In the genomic region with DNA sequence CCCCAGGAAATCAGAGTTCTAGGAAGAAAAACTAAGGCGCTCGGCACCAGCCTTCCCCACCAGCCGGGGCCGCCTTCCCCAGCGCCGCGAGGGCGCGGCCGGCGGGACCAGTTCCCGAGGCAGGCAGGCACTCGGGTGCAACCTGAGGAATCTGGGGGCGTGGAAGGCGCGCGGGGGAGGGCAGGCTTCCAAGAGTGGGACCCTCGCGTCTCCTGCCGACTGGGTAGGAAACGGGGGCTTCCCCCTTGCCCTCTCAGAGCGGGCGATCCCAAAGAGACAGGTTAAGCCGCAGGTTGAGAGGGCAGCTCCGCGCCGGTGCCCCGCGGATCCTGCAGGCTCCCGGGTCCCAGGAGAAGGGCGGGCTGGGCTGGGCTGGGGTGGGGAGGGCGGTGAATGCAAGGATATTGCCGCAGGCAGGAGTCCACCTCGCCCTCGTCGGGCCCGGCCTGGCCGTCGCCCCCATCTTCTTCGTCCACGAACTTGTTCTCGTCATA, we compare ENCODE assay signal across 1 cellular context.
TF ChIP-seq lines count a peak whose summit lies in the region.

No MANE protein-coding gene starts in this region.

TF ChIP-seq in HepG2, 621 proteins besides CTCF, POLR2A, EP300 and RAD21 (continues in another document):
- TF ChIP-seq NPAS2 (CRISPR knock-in tag; IDR thresholded peaks at IDR 0.05; ENCODE audit: borderline replicate concordance) (no peak), ZNF180 (CRISPR knock-in tag; IDR thresholded peaks at IDR 0.05; ENCODE audit: borderline replicate concordance, low read depth) (no peak), SRSF1 (optimal IDR thresholded peaks at IDR 0.05; ENCODE audit: low read depth, low read length) (no peak), PCBP1 (IDR thresholded peaks at IDR 0.05; ENCODE audit: borderline replicate concordance, low read depth, low read length) (no peak; the same call in 1 of the 2 replicates), GATAD2A (CRISPR knock-in tag; IDR thresholded peaks at IDR 0.05) (no peak), MEIS1 (CRISPR knock-in tag; IDR thresholded peaks at IDR 0.05; ENCODE audit: borderline replicate concordance) (no peak), ZFX (CRISPR knock-in tag; IDR thresholded peaks at IDR 0.05; ENCODE audit: low read depth) (no peak), KAT7 (CRISPR knock-in tag; IDR thresholded peaks at IDR 0.05; ENCODE audit: borderline replicate concordance) (no peak), ZNF792 (CRISPR knock-in tag; IDR thresholded peaks at IDR 0.05) (0 out of 2 replicates have a peak, but pooled peaks have one; percentile 13), TAF15 (IDR thresholded peaks at IDR 0.05; ENCODE audit: low read depth, low read length, poor library complexity, severe bottlenecking) (no peak), HDAC2 (CRISPR knock-in tag; IDR thresholded peaks at IDR 0.05) (no peak), NKX3-1 (CRISPR knock-in tag; IDR thresholded peaks at IDR 0.05) (0 out of 2 replicates have a peak, but pooled peaks have one; percentile 75), NFAT5 (CRISPR knock-in tag; IDR thresholded peaks at IDR 0.05) (peak; percentile 81), JDP2 (CRISPR knock-in tag; IDR thresholded peaks at IDR 0.05; ENCODE audit: borderline replicate concordance) (no peak), ZMAT5 (CRISPR knock-in tag; IDR thresholded peaks at IDR 0.05; ENCODE audit: borderline replicate concordance, low read depth) (no peak), ZNF552 (CRISPR knock-in tag; IDR thresholded peaks at IDR 0.05; ENCODE audit: borderline replicate concordance) (no peak), GABPB1 (CRISPR knock-in tag; IDR thresholded peaks at IDR 0.05) (no peak), ZFP62 (CRISPR knock-in tag; IDR thresholded peaks at IDR 0.05) (no peak), ZNF331 (CRISPR knock-in tag; IDR thresholded peaks at IDR 0.05) (no peak), CBFB (CRISPR knock-in tag; IDR thresholded peaks at IDR 0.05) (0 out of 2 replicates have a peak, but pooled peaks have one; percentile 1), HIVEP1 (CRISPR knock-in tag; IDR thresholded peaks at IDR 0.05) (no peak), ZNF652 (CRISPR knock-in tag; IDR thresholded peaks at IDR 0.05; ENCODE audit: borderline replicate concordance, low read depth) (no peak), ZNF547 (CRISPR knock-in tag; IDR thresholded peaks at IDR 0.05) (no peak; the same call in 1 of the 2 replicates), RXRB (CRISPR knock-in tag; IDR thresholded peaks at IDR 0.05; ENCODE audit: borderline replicate concordance) (no peak), HOXA7 (CRISPR knock-in tag; IDR thresholded peaks at IDR 0.05) (no peak), POGZ (CRISPR knock-in tag; IDR thresholded peaks at IDR 0.05) (no peak)
- TF ChIP-seq, protein P1, sequence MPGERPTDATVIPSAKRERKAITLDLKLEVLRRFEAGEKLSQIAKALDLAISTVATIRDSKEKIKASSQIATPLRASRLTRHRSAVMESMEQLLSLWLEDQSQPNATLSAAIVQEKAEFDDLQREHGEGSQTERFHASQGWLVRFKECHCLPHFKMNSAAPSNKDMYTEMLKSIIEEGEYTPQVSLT (CRISPR knock-in tag; IDR thresholded peaks at IDR 0.05; ENCODE audit: borderline replicate concordance, low read depth), result no peak
- TF ChIP-seq, protein P2, sequence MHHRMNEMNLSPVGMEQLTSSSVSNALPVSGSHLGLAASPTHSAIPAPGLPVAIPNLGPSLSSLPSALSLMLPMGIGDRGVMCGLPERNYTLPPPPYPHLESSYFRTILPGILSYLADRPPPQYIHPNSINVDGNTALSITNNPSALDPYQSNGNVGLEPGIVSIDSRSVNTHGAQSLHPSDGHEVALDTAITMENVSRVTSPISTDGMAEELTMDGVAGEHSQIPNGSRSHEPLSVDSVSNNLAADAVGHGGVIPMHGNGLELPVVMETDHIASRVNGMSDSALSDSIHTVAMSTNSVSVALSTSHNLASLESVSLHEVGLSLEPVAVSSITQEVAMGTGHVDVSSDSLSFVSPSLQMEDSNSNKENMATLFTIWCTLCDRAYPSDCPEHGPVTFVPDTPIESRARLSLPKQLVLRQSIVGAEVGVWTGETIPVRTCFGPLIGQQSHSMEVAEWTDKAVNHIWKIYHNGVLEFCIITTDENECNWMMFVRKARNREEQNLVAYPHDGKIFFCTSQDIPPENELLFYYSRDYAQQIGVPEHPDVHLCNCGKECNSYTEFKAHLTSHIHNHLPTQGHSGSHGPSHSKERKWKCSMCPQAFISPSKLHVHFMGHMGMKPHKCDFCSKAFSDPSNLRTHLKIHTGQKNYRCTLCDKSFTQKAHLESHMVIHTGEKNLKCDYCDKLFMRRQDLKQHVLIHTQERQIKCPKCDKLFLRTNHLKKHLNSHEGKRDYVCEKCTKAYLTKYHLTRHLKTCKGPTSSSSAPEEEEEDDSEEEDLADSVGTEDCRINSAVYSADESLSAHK (CRISPR knock-in tag; IDR thresholded peaks at IDR 0.05; ENCODE audit: borderline replicate concordance), result no peak
- TF ChIP-seq, protein P3, sequence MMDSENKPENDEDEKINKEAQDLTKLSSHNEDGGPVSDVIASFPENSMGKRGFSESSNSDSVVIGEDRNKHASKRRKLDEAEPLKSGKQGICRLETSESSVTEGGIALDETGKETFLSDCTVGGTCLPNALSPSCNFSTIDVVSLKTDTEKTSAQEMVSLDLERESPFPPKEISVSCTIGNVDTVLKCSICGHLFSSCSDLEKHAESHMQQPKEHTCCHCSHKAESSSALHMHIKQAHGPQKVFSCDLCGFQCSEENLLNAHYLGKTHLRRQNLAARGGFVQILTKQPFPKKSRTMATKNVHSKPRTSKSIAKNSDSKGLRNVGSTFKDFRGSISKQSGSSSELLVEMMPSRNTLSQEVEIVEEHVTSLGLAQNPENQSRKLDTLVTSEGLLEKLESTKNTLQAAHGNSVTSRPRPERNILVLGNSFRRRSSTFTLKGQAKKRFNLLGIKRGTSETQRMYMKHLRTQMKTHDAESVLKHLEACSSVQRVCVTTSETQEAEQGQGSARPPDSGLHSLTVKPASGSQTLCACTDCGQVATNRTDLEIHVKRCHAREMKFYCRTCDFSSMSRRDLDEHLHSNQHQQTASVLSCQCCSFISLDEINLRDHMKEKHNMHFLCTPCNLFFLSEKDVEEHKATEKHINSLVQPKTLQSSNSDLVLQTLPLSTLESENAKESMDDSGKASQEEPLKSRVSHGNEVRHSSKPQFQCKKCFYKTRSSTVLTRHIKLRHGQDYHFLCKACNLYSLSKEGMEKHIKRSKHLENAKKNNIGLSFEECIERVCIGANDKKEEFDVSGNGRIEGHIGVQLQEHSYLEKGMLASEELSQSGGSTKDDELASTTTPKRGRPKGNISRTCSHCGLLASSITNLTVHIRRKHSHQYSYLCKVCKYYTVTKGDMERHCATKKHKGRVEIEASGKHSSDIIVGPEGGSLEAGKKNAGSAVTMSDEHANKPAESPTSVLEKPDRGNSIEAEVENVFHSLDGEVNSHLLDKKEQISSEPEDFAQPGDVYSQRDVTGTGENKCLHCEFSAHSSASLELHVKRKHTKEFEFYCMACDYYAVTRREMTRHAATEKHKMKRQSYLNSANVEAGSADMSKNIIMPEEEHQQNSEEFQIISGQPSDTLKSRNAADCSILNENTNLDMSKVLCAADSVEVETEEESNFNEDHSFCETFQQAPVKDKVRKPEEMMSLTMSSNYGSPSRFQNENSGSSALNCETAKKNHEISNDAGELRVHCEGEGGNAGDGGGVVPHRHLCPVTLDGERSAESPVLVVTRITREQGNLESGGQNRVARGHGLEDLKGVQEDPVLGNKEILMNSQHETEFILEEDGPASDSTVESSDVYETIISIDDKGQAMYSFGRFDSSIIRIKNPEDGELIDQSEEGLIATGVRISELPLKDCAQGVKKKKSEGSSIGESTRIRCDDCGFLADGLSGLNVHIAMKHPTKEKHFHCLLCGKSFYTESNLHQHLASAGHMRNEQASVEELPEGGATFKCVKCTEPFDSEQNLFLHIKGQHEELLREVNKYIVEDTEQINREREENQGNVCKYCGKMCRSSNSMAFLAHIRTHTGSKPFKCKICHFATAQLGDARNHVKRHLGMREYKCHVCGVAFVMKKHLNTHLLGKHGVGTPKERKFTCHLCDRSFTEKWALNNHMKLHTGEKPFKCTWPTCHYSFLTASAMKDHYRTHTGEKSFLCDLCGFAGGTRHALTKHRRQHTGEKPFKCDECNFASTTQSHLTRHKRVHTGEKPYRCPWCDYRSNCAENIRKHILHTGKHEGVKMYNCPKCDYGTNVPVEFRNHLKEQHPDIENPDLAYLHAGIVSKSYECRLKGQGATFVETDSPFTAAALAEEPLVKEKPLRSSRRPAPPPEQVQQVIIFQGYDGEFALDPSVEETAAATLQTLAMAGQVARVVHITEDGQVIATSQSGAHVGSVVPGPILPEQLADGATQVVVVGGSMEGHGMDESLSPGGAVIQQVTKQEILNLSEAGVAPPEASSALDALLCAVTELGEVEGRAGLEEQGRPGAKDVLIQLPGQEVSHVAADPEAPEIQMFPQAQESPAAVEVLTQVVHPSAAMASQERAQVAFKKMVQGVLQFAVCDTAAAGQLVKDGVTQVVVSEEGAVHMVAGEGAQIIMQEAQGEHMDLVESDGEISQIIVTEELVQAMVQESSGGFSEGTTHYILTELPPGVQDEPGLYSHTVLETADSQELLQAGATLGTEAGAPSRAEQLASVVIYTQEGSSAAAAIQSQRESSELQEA (CRISPR knock-in tag; IDR thresholded peaks at IDR 0.05; ENCODE audit: not compliant biosample characterization), result peak; percentile 58
- TF ChIP-seq, protein P4, sequence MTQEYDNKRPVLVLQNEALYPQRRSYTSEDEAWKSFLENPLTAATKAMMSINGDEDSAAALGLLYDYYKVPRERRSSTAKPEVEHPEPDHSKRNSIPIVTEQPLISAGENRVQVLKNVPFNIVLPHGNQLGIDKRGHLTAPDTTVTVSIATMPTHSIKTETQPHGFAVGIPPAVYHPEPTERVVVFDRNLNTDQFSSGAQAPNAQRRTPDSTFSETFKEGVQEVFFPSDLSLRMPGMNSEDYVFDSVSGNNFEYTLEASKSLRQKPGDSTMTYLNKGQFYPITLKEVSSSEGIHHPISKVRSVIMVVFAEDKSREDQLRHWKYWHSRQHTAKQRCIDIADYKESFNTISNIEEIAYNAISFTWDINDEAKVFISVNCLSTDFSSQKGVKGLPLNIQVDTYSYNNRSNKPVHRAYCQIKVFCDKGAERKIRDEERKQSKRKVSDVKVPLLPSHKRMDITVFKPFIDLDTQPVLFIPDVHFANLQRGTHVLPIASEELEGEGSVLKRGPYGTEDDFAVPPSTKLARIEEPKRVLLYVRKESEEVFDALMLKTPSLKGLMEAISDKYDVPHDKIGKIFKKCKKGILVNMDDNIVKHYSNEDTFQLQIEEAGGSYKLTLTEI (CRISPR knock-in tag; conservative IDR thresholded peaks at IDR 0.05), result no peak
- TF ChIP-seq, protein P5, sequence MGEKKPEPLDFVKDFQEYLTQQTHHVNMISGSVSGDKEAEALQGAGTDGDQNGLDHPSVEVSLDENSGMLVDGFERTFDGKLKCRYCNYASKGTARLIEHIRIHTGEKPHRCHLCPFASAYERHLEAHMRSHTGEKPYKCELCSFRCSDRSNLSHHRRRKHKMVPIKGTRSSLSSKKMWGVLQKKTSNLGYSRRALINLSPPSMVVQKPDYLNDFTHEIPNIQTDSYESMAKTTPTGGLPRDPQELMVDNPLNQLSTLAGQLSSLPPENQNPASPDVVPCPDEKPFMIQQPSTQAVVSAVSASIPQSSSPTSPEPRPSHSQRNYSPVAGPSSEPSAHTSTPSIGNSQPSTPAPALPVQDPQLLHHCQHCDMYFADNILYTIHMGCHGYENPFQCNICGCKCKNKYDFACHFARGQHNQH (CRISPR knock-in tag; IDR thresholded peaks at IDR 0.05), result no peak
- TF ChIP-seq, protein P6, sequence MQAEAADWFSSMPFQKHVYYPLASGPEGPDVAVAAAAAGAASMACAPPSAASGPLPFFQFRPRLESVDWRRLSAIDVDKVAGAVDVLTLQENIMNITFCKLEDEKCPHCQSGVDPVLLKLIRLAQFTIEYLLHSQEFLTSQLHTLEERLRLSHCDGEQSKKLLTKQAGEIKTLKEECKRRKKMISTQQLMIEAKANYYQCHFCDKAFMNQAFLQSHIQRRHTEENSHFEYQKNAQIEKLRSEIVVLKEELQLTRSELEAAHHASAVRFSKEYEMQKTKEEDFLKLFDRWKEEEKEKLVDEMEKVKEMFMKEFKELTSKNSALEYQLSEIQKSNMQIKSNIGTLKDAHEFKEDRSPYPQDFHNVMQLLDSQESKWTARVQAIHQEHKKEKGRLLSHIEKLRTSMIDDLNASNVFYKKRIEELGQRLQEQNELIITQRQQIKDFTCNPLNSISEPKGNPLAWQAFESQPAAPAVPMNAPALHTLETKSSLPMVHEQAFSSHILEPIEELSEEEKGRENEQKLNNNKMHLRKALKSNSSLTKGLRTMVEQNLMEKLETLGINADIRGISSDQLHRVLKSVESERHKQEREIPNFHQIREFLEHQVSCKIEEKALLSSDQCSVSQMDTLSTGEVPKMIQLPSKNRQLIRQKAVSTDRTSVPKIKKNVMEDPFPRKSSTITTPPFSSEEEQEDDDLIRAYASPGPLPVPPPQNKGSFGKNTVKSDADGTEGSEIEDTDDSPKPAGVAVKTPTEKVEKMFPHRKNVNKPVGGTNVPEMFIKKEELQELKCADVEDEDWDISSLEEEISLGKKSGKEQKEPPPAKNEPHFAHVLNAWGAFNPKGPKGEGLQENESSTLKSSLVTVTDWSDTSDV (CRISPR knock-in tag; IDR thresholded peaks at IDR 0.05), result no peak
